8 cellular contexts compared by ENCODE assay signal in the genomic region with DNA sequence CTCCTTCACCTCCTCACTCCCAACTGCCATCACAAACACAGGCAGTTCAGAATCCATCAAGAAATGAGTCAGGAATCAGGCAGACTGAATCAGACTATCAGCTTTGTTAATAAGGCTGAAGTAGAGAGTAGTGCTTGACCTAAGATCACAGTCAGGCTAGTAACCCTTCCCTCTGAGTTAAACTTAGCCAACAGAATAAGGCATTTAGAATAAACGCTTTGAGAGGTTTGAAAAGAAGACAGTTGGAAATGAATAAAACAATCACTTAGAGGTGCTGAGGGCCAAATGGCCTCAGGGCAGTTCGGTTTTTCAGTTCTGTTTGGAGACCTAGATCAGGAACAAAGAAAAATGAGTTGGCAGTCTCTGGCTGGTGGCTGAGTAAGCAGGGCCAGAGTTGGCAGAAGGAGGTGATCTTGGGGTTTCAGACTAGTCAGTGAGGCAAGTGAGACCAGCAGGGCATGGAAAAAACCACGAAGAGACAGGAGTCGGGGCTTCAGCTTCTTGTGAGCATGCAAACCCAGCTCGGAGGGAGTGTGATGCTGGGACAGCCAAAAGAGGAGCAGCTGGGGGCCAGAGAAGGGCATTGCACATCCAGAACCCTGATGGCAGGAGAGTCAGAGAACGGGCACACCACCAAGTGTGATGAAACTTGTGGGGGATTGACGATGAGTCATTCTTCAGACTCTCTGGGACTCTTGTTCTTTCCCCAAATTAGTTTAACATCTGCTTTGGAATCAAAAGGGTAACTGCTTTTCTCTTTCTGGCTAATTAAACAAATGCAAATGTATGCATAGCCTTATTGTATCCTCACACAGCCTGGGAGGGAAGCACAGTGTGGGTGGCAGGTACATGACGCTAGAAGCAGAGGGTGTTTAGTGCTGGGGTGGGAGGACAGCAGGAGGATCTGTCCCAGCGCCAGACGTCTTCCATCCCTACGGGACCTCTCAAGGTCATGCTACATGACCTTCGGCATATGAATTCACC. TPM values are rescaled to one million over a fixed set of nuclear protein-coding genes. Genes with fewer than 3 reads are reported as not detected.
DNase-seq lines count a peak whose midpoint lies in the region; ATAC-seq and TF ChIP-seq lines count a peak whose summit lies in the region.

No MANE protein-coding gene starts in this region.

- CTCF ChIA-PET in Calu3 (lab: Charles Lee), result no interaction called here

- peak overlapping the region in 4 of 5 experiments; percentile 61 to 97 (median 91) for H3K27ac Mint-ChIP-seq in brain
- H3K27ac Mint-ChIP-seq in Calu3 (ENCODE audit: unreplicated experiment), result no peak overlapping the region

- H3K27me3 ChIP-seq in layer of hippocampus (ENCODE audit: control insufficient read depth, insufficient read depth, low read length) (no peaks in the 10 kb centered on the region), testis (no peaks in the 10 kb centered on the region)

- H3K9me3 ChIP-seq in testis, result no peaks in the 10 kb centered on the region

- H3K4me1 Mint-ChIP-seq in brain (peaks cover 23% of the 10 kb centered on the region), Calu3 (ENCODE audit: low read depth, unreplicated experiment) (no peaks in the 10 kb centered on the region)

- TF ChIP-seq CTCF in brain (conservative IDR thresholded peaks at IDR 0.05), result no peak
- TF ChIP-seq CTCF in testis (IDR thresholded peaks at IDR 0.05), result no peak
- TF ChIP-seq CTCF in Calu3 (IDR thresholded peaks at IDR 0.05; ENCODE audit: unreplicated experiment), result no peak

- H3K27ac ChIP-seq in layer of hippocampus (ENCODE audit: low read depth, low read length) (peak overlapping the region; percentile 69), testis (peak overlapping the region; percentile 53 to 81)

- no peaks in the 10 kb centered on the region for H3K36me3 ChIP-seq in testis (ENCODE audit: low read depth, missing control alignments)

- ATAC-seq in GM21381 (IDR thresholded peaks at IDR 0.05; ENCODE audit: unreplicated experiment) (peak; percentile 57), HG02970 (IDR thresholded peaks at IDR 0.05; ENCODE audit: low FRiP score, unreplicated experiment) (no peak)

- H3K27me3 Mint-ChIP-seq in brain (peaks cover 3% of the 10 kb centered on the region), Calu3 (ENCODE audit: unreplicated experiment) (no peaks in the 10 kb centered on the region)

- H3K36me3 Mint-ChIP-seq in brain, result no peaks in the 10 kb centered on the region
- no peaks in the 10 kb centered on the region for H3K36me3 Mint-ChIP-seq in Calu3 (ENCODE audit: insufficient read depth, unreplicated experiment)

- H3K4me3 ChIP-seq in testis, result no peak overlapping the region

- no TSS peak for BruUV-seq in Calu3 (replicated peaks; lab: Mats Ljungman, UMichigan)

- H3K4me3 Mint-ChIP-seq in brain (peak overlapping the region in 3 of 5 experiments; percentile 2 to 76 (median 4)), Calu3 (ENCODE audit: low read depth, unreplicated experiment) (no peak overlapping the region)

- DNase-seq in CD1c-positive myeloid dendritic cell (ENCODE audit: extremely low spot score), result peak; percentile 91
- DNase-seq in NCI-H1694 treated with DMSO at 0.1 percent for 48 hours (lab: John Stamatoyannopoulos, UW), result peak; percentile 84
- peak; percentile 72 for DNase-seq in testis
- DNase-seq in Calu3, result no peak

- TF ChIP-seq POLR2A in testis (IDR thresholded peaks at IDR 0.05), result no peak

- intact Hi-C loops in testis (cut with DNase I; ENCODE audit: low total_unique reads), result no loop called here
- intact Hi-C loops in Calu3 (cut with micrococcal nuclease; ENCODE audit: unreplicated experiment), result no loop called here

- WGBS in testis, 2 donors, result 34 to 44% methylated on average over 12 of the region's 12 CpGs

- H3K4me1 ChIP-seq in testis, result peaks cover 19% of the 10 kb centered on the region

- peaks cover 0 to 5% (median 0%) of the 10 kb centered on the region in 5 experiments for H3K9me3 Mint-ChIP-seq in brain
- no peaks in the 10 kb centered on the region for H3K9me3 Mint-ChIP-seq in Calu3 (ENCODE audit: low read depth, unreplicated experiment)

RNA-seq across cellular contexts. Expression of gene SPECC1, which starts 54.8 kb away (rescaled TPM):
- polyA plus RNA-seq in brain (ENCODE audit: insufficient read depth, low read depth, low replicate concordance) (34.9 TPM), testis (ENCODE audit: insufficient read depth, low read depth, low replicate concordance) (78.6 TPM)
- total RNA-seq in testis (100 to 1,000 TPM; 148 to 160 TPM), Calu3 (2022) (42.3 and 53.5 TPM in 2 replicates)
